8 cellular contexts compared by ENCODE assay signal in genomic region chr3:179146911-179147570, GRCh38. TPM values are rescaled to one million over a fixed set of nuclear protein-coding genes. Genes with fewer than 3 reads are reported as not detected.
A peak's percentile ranks its signal among the peaks of the same experiment; 100 is the strongest.
DNase-seq lines count a peak whose midpoint lies in the region; ATAC-seq, FAIRE-seq and TF ChIP-seq lines count a peak whose summit lies in the region.

No MANE protein-coding gene starts in this region.

- peak overlapping the region in 1 of 2 donors; percentile 31 for H3K27ac Mint-ChIP-seq in activated naive CD4-positive, alpha-beta T cell treated with anti-CD3 and anti-CD28 coated beads, Interleukin-2, amount 50 U/mL, for 72 hours
- no peak overlapping the region for H3K27ac Mint-ChIP-seq in activated naive CD4-positive, alpha-beta T cell treated with anti-CD3 and anti-CD28 coated beads for 36 hours
- no peak overlapping the region for H3K27ac Mint-ChIP-seq in stimulated activated naive CD8-positive, alpha-beta T cell treated with anti-CD3 and anti-CD28 coated beads, Interleukin-15, amount 100 ng/mL, for 72 hours

- H3K9me3 Mint-ChIP-seq in activated naive CD4-positive, alpha-beta T cell treated with anti-CD3 and anti-CD28 coated beads, Interleukin-2, amount 50 U/mL, for 72 hours: no peaks in the 10 kb centered on the region
- no peaks in the 10 kb centered on the region for H3K9me3 Mint-ChIP-seq in activated naive CD4-positive, alpha-beta T cell treated with anti-CD3 and anti-CD28 coated beads for 36 hours
- H3K9me3 Mint-ChIP-seq in stimulated activated naive CD8-positive, alpha-beta T cell treated with anti-CD3 and anti-CD28 coated beads, Interleukin-15, amount 100 ng/mL, for 72 hours: no peaks in the 10 kb centered on the region

- H3K27me3 ChIP-seq in H7 (ENCODE audit: control insufficient read depth, insufficient read depth, low read length): no peaks in the 10 kb centered on the region

- ATAC-seq in activated naive CD4-positive, alpha-beta T cell treated with anti-CD3 and anti-CD28 coated beads, Interleukin-2, amount 50 U/mL, for 72 hours: peak; percentile 0 to 29
- ATAC-seq in stimulated activated naive CD8-positive, alpha-beta T cell treated with anti-CD3 and anti-CD28 coated beads, Interleukin-15, amount 100 ng/mL, for 72 hours: peak; percentile 41

- no peak for DNase-seq in activated naive CD4-positive, alpha-beta T cell treated with anti-CD3 and anti-CD28 coated beads, Interleukin-2, amount 50 U/mL, for 72 hours (ENCODE audit: low spot score in 2 of 2)
- no peak for DNase-seq in activated naive CD4-positive, alpha-beta T cell treated with anti-CD3 and anti-CD28 coated beads for 36 hours
- DNase-seq in H7: peak; percentile 54
- peak; percentile 76 for DNase-seq in LNCaP clone FGC (ENCODE audit: low read depth)
- peak; percentile 50 for DNase-seq in RCC 7860 (ENCODE audit: low spot score)
- peak; percentile 26 to 62 for DNase-seq in cerebellar nuclear complex (lab: John Stamatoyannopoulos, UW)
- no peak for DNase-seq in kidney
- DNase-seq in stimulated activated naive CD8-positive, alpha-beta T cell treated with anti-CD3 and anti-CD28 coated beads, Interleukin-15, amount 100 ng/mL, for 72 hours: no peak

- H3K4me3 Mint-ChIP-seq in activated naive CD4-positive, alpha-beta T cell treated with anti-CD3 and anti-CD28 coated beads for 36 hours: no peak overlapping the region
- H3K4me3 Mint-ChIP-seq in stimulated activated naive CD8-positive, alpha-beta T cell treated with anti-CD3 and anti-CD28 coated beads, Interleukin-15, amount 100 ng/mL, for 72 hours: no peak overlapping the region

- CTCF ChIA-PET in activated naive CD4-positive, alpha-beta T cell treated with anti-CD3 and anti-CD28 coated beads for 36 hours (lab: Charles Lee): interaction anchor here (0.6 to 3.9 kb wide), 16 partner anchors 12 to 241 kb away, joined by 3 to 19 read pairs (median 4); partner anchors contain the start of gene ZMAT3

- no peaks in the 10 kb centered on the region for H3K9me3 ChIP-seq in kidney (ENCODE audit: control insufficient read depth in 1 of 2, low read length in 2 of 2)

- peak overlapping the region; percentile 71 to 91 for H3K27ac ChIP-seq in kidney (ENCODE audit: low read depth in 2 of 2, low read length in 2 of 2)

- no peaks in the 10 kb centered on the region for H3K27me3 Mint-ChIP-seq in activated naive CD4-positive, alpha-beta T cell treated with anti-CD3 and anti-CD28 coated beads for 36 hours (ENCODE audit: low read depth)
- no peaks in the 10 kb centered on the region for H3K27me3 Mint-ChIP-seq in stimulated activated naive CD8-positive, alpha-beta T cell treated with anti-CD3 and anti-CD28 coated beads, Interleukin-15, amount 100 ng/mL, for 72 hours

- FAIRE-seq in RCC 7860 (lab: Jason Lieb, UNC) (peak; percentile 65), kidney (lab: Jason Lieb, UNC) (peak; percentile 19)

- H3K36me3 ChIP-seq in H7 (replicated peaks; ENCODE audit: control insufficient read depth, insufficient read depth, low read length): no peaks in the 10 kb centered on the region
- no peaks in the 10 kb centered on the region for H3K36me3 ChIP-seq in kidney (ENCODE audit: control insufficient read depth in 1 of 2, insufficient read depth in 2 of 2, low read length in 2 of 2)

- H3K4me1 Mint-ChIP-seq in activated naive CD4-positive, alpha-beta T cell treated with anti-CD3 and anti-CD28 coated beads for 36 hours (ENCODE audit: low read depth): peaks cover 27% of the 10 kb centered on the region
- H3K4me1 Mint-ChIP-seq in stimulated activated naive CD8-positive, alpha-beta T cell treated with anti-CD3 and anti-CD28 coated beads, Interleukin-15, amount 100 ng/mL, for 72 hours: peaks cover 31% of the 10 kb centered on the region

- intact Hi-C loops in activated naive CD4-positive, alpha-beta T cell treated with anti-CD3 and anti-CD28 coated beads for 36 hours (cut with micrococcal nuclease): loop anchor here (1.0 to 5.0 kb wide), 13 partner anchors 42 to 1455 kb away; partner anchors contain the start of genes ACTL6A, MFN1, TTC14 and ZMAT3
- intact Hi-C loops in kidney (cut with DNase I): loop anchor here (10.0 kb wide), 1 partner anchor 168 kb away; no protein-coding TSS in a partner anchor

- peak overlapping the region; percentile 66 to 82 for H3K9ac ChIP-seq in kidney (ENCODE audit: low read length in 2 of 2)

- H3K4me3 ChIP-seq in H7 (ENCODE audit: insufficient read depth, low read depth, low read length): peak overlapping the region; percentile 46
- H3K4me3 ChIP-seq in LNCaP clone FGC (ENCODE audit: low read depth, low read length): peak overlapping the region; percentile 72
- peak overlapping the region; percentile 83 to 97 for H3K4me3 ChIP-seq in kidney (ENCODE audit: low read length in 2 of 2)

- H3K4me1 ChIP-seq in kidney (ENCODE audit: control insufficient read depth in 1 of 2, insufficient read depth in 1 of 2, low read depth in 1 of 2, low read length in 2 of 2): peaks cover 3 to 7% of the 10 kb centered on the region in 2 donors

- H3K36me3 Mint-ChIP-seq in activated naive CD4-positive, alpha-beta T cell treated with anti-CD3 and anti-CD28 coated beads, Interleukin-2, amount 50 U/mL, for 72 hours: no peaks in the 10 kb centered on the region
- H3K36me3 Mint-ChIP-seq in activated naive CD4-positive, alpha-beta T cell treated with anti-CD3 and anti-CD28 coated beads for 36 hours (ENCODE audit: low read depth): no peaks in the 10 kb centered on the region

- TF ChIP-seq CTCF in LNCaP clone FGC (IDR thresholded peaks at IDR 0.05; ENCODE audit: control insufficient read depth, extremely low read depth, insufficient read depth): peak; percentile 65
- TF ChIP-seq CTCF in kidney (IDR thresholded peaks at IDR 0.05; ENCODE audit: borderline replicate concordance, extremely low read depth, insufficient read depth): peak; percentile 64

RNA-seq across cellular contexts. Expression of gene PIK3CA, which starts 1.1 kb away (rescaled TPM):
- 10 to 100 TPM in 1 of 2 donors, 1 to 10 TPM in 1; 9.0 to 16.0 TPM for total RNA-seq in activated naive CD4-positive, alpha-beta T cell treated with anti-CD3 and anti-CD28 coated beads, Interleukin-2, amount 50 U/mL, for 72 hours
- total RNA-seq in activated naive CD4-positive, alpha-beta T cell treated with anti-CD3 and anti-CD28 coated beads for 36 hours: 10 to 100 TPM; 15.8 to 15.9 TPM
- 10.7 and 13.3 TPM in 2 replicates for total RNA-seq in H7 (2014; rRNA removed; shearing (Covaris generic))
- 24.8 TPM for total RNA-seq in kidney
- polyA plus RNA-seq in kidney (ENCODE audit: insufficient read depth, low read depth, low replicate concordance): 6.1 TPM

Comparison
In these comparisons a context has a peak if more than half of its experiments do, and no peak if none do; other contexts are left out.
1. DNase-seq: peak in H7 (single experiment), LNCaP clone FGC (single experiment), RCC 7860 (single experiment) and cerebellar nuclear complex (2 of 2); none in activated naive CD4-positive, alpha-beta T cell treated with anti-CD3 and anti-CD28 coated beads, Interleukin-2, amount 50 U/mL, for 72 hours (0 of 2), activated naive CD4-positive, alpha-beta T cell treated with anti-CD3 and anti-CD28 coated beads for 36 hours (single experiment), kidney (single experiment) and stimulated activated naive CD8-positive, alpha-beta T cell treated with anti-CD3 and anti-CD28 coated beads, Interleukin-15, amount 100 ng/mL, for 72 hours (0 of 2).
2. Peak in every context shown above with its lines, with median percentiles within 50 percentile points of each other: H3K4me3 ChIP-seq.